Comparison of ENCODE assay signal across 20 cellular contexts in the genomic region with DNA sequence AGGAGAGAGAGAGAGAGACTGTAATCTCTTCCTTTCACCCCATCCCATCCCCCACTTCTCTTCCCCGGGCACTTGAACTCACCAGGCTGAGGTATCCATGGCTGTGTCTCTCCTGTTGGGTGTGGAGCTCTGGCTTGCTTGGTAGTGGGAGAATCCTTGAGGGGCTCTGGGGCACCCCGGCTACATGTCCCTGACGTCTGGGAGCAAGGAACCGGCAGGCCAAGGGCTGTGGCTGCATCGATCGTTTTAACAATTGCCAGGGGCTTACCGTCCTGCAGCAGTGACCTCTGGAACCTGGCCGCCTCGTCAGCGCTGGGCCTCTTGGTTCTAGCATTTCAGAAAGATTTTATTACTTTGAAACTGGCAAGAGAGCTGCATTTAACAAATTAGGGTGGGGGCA. TPM values are rescaled to one million over a fixed set of nuclear protein-coding genes. Genes with fewer than 3 reads are reported as not detected.
DNase-seq lines count a peak whose midpoint lies in the region; ATAC-seq and TF ChIP-seq lines count a peak whose summit lies in the region.
"Had no signal": no experiment of that assay in that cellular context is flagged by ENCODE, and none has a peak within 500 bp of the region (broad histone marks: within the 10 kb centered on the region; RNA-seq: fewer than 3 reads in every experiment).

No MANE protein-coding gene starts in this region.

- no peak overlapping the region for H3K4me2 ChIP-seq in neural progenitor cell
- H3K4me2 ChIP-seq: KMS-11 had no signal

- no peak overlapping the region for H2AFZ ChIP-seq in neural progenitor cell (replicated peaks)

- POLR2A ChIA-PET in WTC11 (lab: Charles Lee), result interaction anchor here (0.7 to 1.0 kb wide), 3 partner anchors 10 to 141 kb away, joined by 3 to 4 read pairs (median 3); no protein-coding TSS in a partner anchor

- H3K36me3 Mint-ChIP-seq in WTC11 (no peaks in the 10 kb centered on the region), neural progenitor cell (peaks cover 3% of the 10 kb centered on the region)

- H3K4me1 ChIP-seq in liver (ENCODE audit: control insufficient read depth in 4 of 4, insufficient read depth in 4 of 4, low read length in 3 of 4), result peaks cover 0 to 3% (median 0%) of the 10 kb centered on the region in 4 donors
- H3K4me1 ChIP-seq in neural progenitor cell, result peaks cover 12% of the 10 kb centered on the region
- H3K4me1 ChIP-seq: BE2C had no signal

- H3K27ac Mint-ChIP-seq in WTC11, result no peak overlapping the region
- no peak overlapping the region for H3K27ac Mint-ChIP-seq in neural progenitor cell

- H3K9me3 ChIP-seq in liver (ENCODE audit: control insufficient read depth in 4 of 4, low read length in 3 of 4), result no peaks in the 10 kb centered on the region
- H3K9me3 ChIP-seq in neural progenitor cell (ENCODE audit: low read depth), result no peaks in the 10 kb centered on the region
- H3K9me3 ChIP-seq: BE2C, SJSA1 had no signal

- H3K27me3 ChIP-seq in liver (ENCODE audit: control insufficient read depth in 4 of 4, insufficient read depth in 4 of 4, low read length in 3 of 4), result peaks cover 0 to 2% (median 0%) of the 10 kb centered on the region in 4 donors
- peaks cover 34% of the 10 kb centered on the region for H3K27me3 ChIP-seq in neural progenitor cell
- H3K27me3 ChIP-seq: BE2C, SJSA1 had no signal

- no peaks in the 10 kb centered on the region for H4K20me1 ChIP-seq in neural progenitor cell (ENCODE audit: low read depth)

- 0 out of 2 replicates have a peak overlapping the region, but pooled peaks have one; percentile 16 for H3K4me3 Mint-ChIP-seq in WTC11
- H3K4me3 Mint-ChIP-seq in neural progenitor cell, result peak overlapping the region; percentile 30

- H3K27me3 Mint-ChIP-seq in WTC11 (ENCODE audit: low read depth) (peaks cover 21% of the 10 kb centered on the region), neural progenitor cell (ENCODE audit: insufficient read depth, low read depth) (peaks cover 21% of the 10 kb centered on the region)

- 42% methylated on average over 10 of the region's 10 CpGs for WGBS in liver

- DNase-seq in WTC11 (ENCODE audit: low spot score) (no peak), neural progenitor cell (ENCODE audit: low spot score) (no peak), NCI-H1417 (lab: John Stamatoyannopoulos, UW) (no peak), DMS153 (lab: John Stamatoyannopoulos, UW) (no peak), cardiac septum (ENCODE audit: low spot score) (no peak), NCI-H128 (lab: John Stamatoyannopoulos, UW; ENCODE audit: unreplicated experiment) (no peak)
- DNase-seq: BE2C, DMS79 treated with DMSO at 0.1 percent for 48 hours, GOT3, IMR-90, NCI-H1105, NCI-H187, NCI-H446, NCI-H526, OCI-M1 had no signal

- no peaks in the 10 kb centered on the region for H3K36me3 ChIP-seq in liver (ENCODE audit: control insufficient read depth in 4 of 4, insufficient read depth in 3 of 4, low read depth in 1 of 4, low read length in 3 of 4)
- H3K36me3 ChIP-seq in neural progenitor cell, result no peaks in the 10 kb centered on the region
- H3K36me3 ChIP-seq: BE2C, SJSA1 had no signal

- no peak for ATAC-seq in WTC11

- peaks cover 15% of the 10 kb centered on the region for H3F3A ChIP-seq in neural progenitor cell (ENCODE audit: low read depth)

- H3K9me3 Mint-ChIP-seq in WTC11 (no peaks in the 10 kb centered on the region), neural progenitor cell (no peaks in the 10 kb centered on the region)

- H3K9ac ChIP-seq in liver (ENCODE audit: low read depth in 1 of 2, low read length in 2 of 2) (no peak overlapping the region), neural progenitor cell (no peak overlapping the region)
- H3K9ac ChIP-seq: KMS-11 had no signal

- no peak overlapping the region for H3K27ac ChIP-seq in liver (ENCODE audit: low read depth in 1 of 2, low read length in 2 of 2)
- H3K27ac ChIP-seq in neural progenitor cell, result no peak overlapping the region
- H3K27ac ChIP-seq: HL-60, KMS-11, SJSA1 had no signal

- intact Hi-C loops in cardiac septum (cut with DNase I), result no loop called here

- CTCF ChIA-PET in WTC11 (lab: Charles Lee), result interaction anchor here (1.3 to 3.9 kb wide), 3 partner anchors 12 to 35 kb away, joined by 4 to 25 read pairs (median 5); a partner anchor contains a TSS

- TF ChIP-seq CTCF in WTC11 (IDR thresholded peaks at IDR 0.05) (no peak), liver (IDR thresholded peaks at IDR 0.05; ENCODE audit: low read depth, low read length, missing input control) (no peak), neural progenitor cell (IDR thresholded peaks at IDR 0.05) (no peak)

- H3K4me3 ChIP-seq in liver (ENCODE audit: low read depth in 1 of 3, low read length in 3 of 3) (no peak overlapping the region), neural progenitor cell (no peak overlapping the region)
- H3K4me3 ChIP-seq: SJSA1 had no signal

- H3K4me1 Mint-ChIP-seq in WTC11, result peaks cover 49% of the 10 kb centered on the region
- peaks cover 62% of the 10 kb centered on the region for H3K4me1 Mint-ChIP-seq in neural progenitor cell

- no peaks in the 10 kb centered on the region for H3K79me2 ChIP-seq in neural progenitor cell (ENCODE audit: low read depth)

- no peak for TF ChIP-seq RAD21 in liver (IDR thresholded peaks at IDR 0.05)

TF ChIP-seq in WTC11, 78 proteins besides CTCF, POLR2A, EP300 and RAD21 (continues in another document):
- TF ChIP-seq NR3C1 (CRISPR knock-in tag; conservative IDR thresholded peaks at IDR 0.05; ENCODE audit: low read depth) (no peak), MYBL2 (CRISPR knock-in tag; IDR thresholded peaks at IDR 0.05) (no peak), TP53 (CRISPR knock-in tag; IDR thresholded peaks at IDR 0.05) (no peak), ZNF232 (CRISPR knock-in tag; IDR thresholded peaks at IDR 0.05) (no peak), FOXP1 (CRISPR knock-in tag; IDR thresholded peaks at IDR 0.05; ENCODE audit: borderline replicate concordance) (no peak)
- TF ChIP-seq, protein P1, sequence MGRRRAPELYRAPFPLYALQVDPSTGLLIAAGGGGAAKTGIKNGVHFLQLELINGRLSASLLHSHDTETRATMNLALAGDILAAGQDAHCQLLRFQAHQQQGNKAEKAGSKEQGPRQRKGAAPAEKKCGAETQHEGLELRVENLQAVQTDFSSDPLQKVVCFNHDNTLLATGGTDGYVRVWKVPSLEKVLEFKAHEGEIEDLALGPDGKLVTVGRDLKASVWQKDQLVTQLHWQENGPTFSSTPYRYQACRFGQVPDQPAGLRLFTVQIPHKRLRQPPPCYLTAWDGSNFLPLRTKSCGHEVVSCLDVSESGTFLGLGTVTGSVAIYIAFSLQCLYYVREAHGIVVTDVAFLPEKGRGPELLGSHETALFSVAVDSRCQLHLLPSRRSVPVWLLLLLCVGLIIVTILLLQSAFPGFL (CRISPR knock-in tag; IDR thresholded peaks at IDR 0.05; ENCODE audit: borderline replicate concordance), result no peak

TF ChIP-seq in liver, 16 proteins besides CTCF, POLR2A, EP300 and RAD21 (continues in another document):
- TF ChIP-seq, protein P2, sequence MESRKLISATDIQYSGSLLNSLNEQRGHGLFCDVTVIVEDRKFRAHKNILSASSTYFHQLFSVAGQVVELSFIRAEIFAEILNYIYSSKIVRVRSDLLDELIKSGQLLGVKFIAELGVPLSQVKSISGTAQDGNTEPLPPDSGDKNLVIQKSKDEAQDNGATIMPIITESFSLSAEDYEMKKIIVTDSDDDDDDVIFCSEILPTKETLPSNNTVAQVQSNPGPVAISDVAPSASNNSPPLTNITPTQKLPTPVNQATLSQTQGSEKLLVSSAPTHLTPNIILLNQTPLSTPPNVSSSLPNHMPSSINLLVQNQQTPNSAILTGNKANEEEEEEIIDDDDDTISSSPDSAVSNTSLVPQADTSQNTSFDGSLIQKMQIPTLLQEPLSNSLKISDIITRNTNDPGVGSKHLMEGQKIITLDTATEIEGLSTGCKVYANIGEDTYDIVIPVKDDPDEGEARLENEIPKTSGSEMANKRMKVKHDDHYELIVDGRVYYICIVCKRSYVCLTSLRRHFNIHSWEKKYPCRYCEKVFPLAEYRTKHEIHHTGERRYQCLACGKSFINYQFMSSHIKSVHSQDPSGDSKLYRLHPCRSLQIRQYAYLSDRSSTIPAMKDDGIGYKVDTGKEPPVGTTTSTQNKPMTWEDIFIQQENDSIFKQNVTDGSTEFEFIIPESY (IDR thresholded peaks at IDR 0.05), result no peak
- TF ChIP-seq EGR1 (IDR thresholded peaks at IDR 0.05; ENCODE audit: low read depth in 2 of 2) (no peak), NR2F2 (IDR thresholded peaks at IDR 0.05) (no peak), RXRA (IDR thresholded peaks at IDR 0.05) (peak in 1 of 2 donors; percentile 5), SP1 (IDR thresholded peaks at IDR 0.05) (no peak), FOXA1 (IDR thresholded peaks at IDR 0.05) (no peak), HNF4A (conservative IDR thresholded peaks at IDR 0.05) (peak; percentile 43 to 63), TAF1 (conservative IDR thresholded peaks at IDR 0.05) (no peak), GABPA (IDR thresholded peaks at IDR 0.05 in 1 of 2, conservative IDR thresholded peaks at IDR 0.05 in 1 of 2) (no peak)
- TF ChIP-seq, protein P3, sequence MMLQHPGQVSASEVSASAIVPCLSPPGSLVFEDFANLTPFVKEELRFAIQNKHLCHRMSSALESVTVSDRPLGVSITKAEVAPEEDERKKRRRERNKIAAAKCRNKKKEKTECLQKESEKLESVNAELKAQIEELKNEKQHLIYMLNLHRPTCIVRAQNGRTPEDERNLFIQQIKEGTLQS (IDR thresholded peaks at IDR 0.05), result no peak

RNA-seq across cellular contexts. Expression of a gene that starts 30.0 kb away (rescaled TPM):
- total RNA-seq in WTC11 (2021) (0.72 to 1.4 TPM (median 0.87 TPM) in 3 replicates), liver (under 1 TPM in 1 of 2 donors, not detected in 1; 0.08 TPM), neural progenitor cell (ENCODE audit: low replicate concordance) (0.06 and 0.22 TPM in 2 replicates), cardiac septum (22.4 TPM)
- not detected for polyA plus RNA-seq in liver
- total RNA-seq: IMR-90; T-helper 1 cell treated with Interleukin-12 subunit alpha and Interleukin-12 subunit beta and Interleukin-4 antibody, amounts not matched to agents 30 ng/mL and 1 ng/mL, for 36 hours had no signal
